In the genomic region with DNA sequence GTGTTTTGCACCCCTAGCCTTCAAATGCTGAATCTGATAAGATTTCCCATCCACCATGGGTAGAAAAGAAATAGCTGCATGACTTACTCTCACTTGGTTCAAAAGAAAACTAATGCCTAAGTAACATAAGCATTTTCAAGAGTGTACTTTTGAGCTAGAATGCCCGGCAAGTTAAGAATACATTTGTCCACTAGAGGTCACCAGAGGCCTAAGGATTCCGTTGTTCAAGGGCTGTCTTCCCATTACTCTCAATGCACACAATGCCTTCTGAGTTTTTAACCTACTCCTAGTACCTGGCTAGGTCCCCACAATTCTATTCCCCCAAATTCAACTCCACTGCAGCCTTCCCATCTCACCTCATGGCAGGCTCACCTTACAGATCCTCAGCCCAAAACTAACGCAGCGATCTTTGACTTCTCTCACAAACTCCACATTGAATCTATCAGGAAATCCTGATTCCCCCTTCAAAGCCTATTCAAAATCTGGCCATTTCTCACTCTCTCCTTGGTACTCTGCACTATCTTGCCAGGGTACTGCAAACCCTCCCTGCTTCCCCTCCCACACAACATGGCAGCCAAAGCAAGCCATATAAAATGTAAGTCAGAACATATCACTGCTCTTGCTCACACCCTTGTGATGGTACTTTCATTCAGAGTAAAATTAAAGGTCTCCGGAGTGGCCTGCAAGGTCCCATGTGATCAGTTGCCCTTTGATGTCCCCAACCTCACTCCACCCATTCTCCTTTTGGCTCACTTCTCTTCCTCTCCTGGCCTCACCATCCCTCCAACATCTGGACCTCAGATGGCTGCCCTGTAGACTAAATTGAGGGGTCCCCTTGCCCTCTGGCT, we compare ENCODE assay signal across 8 cellular contexts. TPM values are rescaled to one million over a fixed set of nuclear protein-coding genes. Genes with fewer than 3 reads are reported as not detected.
DNase-seq lines count a peak whose midpoint lies in the region; ATAC-seq, FAIRE-seq and TF ChIP-seq lines count a peak whose summit lies in the region.

No MANE protein-coding gene starts in this region.

- peak; percentile 51 for DNase-seq in GM12864 (ENCODE audit: low read depth)
- peak; percentile 3 for DNase-seq in GOT3 (lab: John Stamatoyannopoulos, UW)
- peak; percentile 89 for DNase-seq in Karpas-422
- DNase-seq in frontal cortex (ENCODE audit: low spot score in 2 of 2) = peak in 1 of 2 donors; percentile 46
- DNase-seq in pancreas = peak in 3 of 6 donors; percentile 28 to 59 (median 35)
- DNase-seq in 8988T = no peak

- FAIRE-seq in frontal cortex (lab: Jason Lieb, UNC) (peak; percentile 30), pancreas (lab: Jason Lieb, UNC) (no peak)

- H3K9ac ChIP-seq in Karpas-422 (ENCODE audit: low read length) (no peak overlapping the region), OCI-LY3 (ENCODE audit: low read length) (no peak overlapping the region)

- H3K4me3 ChIP-seq in GM12864 (ENCODE audit: low read depth, low read length) (no peak overlapping the region), Karpas-422 (ENCODE audit: low read length) (no peak overlapping the region), OCI-LY3 (ENCODE audit: low read length) (no peak overlapping the region), pancreas (no peak overlapping the region)

- H3K9me3 ChIP-seq in Karpas-422 (ENCODE audit: low read length) (no peaks in the 10 kb centered on the region), OCI-LY3 (ENCODE audit: insufficient read depth, low read length) (no peaks in the 10 kb centered on the region), pancreas (no peaks in the 10 kb centered on the region)

- TF ChIP-seq CTCF in GM12864 (IDR thresholded peaks at IDR 0.05; ENCODE audit: low read depth, low read length, missing control alignments) (peak; percentile 75), OCI-LY3 (IDR thresholded peaks at IDR 0.05; ENCODE audit: low read depth, low read length) (peak; percentile 65), pancreas (IDR thresholded peaks at IDR 0.05) (peak; percentile 51 to 74 (median 69))

- H3K9me3 Mint-ChIP-seq in activated T-helper 17 cell treated with anti-CD3 and anti-CD28 coated beads, Interleukin-2, amount 50 U/mL, for 72 hours = no peaks in the 10 kb centered on the region

- H3K4me2 ChIP-seq in Karpas-422 (ENCODE audit: low read depth, low read length, poor library complexity, severe bottlenecking) (no peak overlapping the region), OCI-LY3 (ENCODE audit: low read length) (no peak overlapping the region)

- peaks cover 21% of the 10 kb centered on the region for H3K36me3 Mint-ChIP-seq in activated T-helper 17 cell treated with anti-CD3 and anti-CD28 coated beads, Interleukin-2, amount 50 U/mL, for 72 hours (ENCODE audit: low read depth)

- H3K27ac ChIP-seq in Karpas-422 (ENCODE audit: low read length) = no peak overlapping the region
- no peak overlapping the region for H3K27ac ChIP-seq in OCI-LY3 (ENCODE audit: low read length)
- H3K27ac ChIP-seq in pancreas = no peak overlapping the region

- H3K4me3 Mint-ChIP-seq in activated T-helper 17 cell treated with anti-CD3 and anti-CD28 coated beads, Interleukin-2, amount 50 U/mL, for 72 hours = no peak overlapping the region

- H2AFZ ChIP-seq in Karpas-422 (ENCODE audit: low read length) (no peak overlapping the region), OCI-LY3 (ENCODE audit: low read depth, low read length) (no peak overlapping the region)

- ATAC-seq in activated T-helper 17 cell treated with anti-CD3 and anti-CD28 coated beads, Interleukin-2, amount 50 U/mL, for 72 hours (replicated peaks) = peak; percentile 76
- ATAC-seq in pancreas = peak; percentile 70 to 98 (median 94)

- peaks cover 12% of the 10 kb centered on the region for H3K4me1 Mint-ChIP-seq in activated T-helper 17 cell treated with anti-CD3 and anti-CD28 coated beads, Interleukin-2, amount 50 U/mL, for 72 hours

- H4K20me1 ChIP-seq in Karpas-422 (ENCODE audit: insufficient read depth, low read depth, low read length) = no peaks in the 10 kb centered on the region
- H4K20me1 ChIP-seq in OCI-LY3 (ENCODE audit: insufficient read depth, low read length) = no peaks in the 10 kb centered on the region

- H3K79me2 ChIP-seq in Karpas-422 (ENCODE audit: low read length) (peaks cover 38% of the 10 kb centered on the region), OCI-LY3 (ENCODE audit: low read length) (no peaks in the 10 kb centered on the region)

- no peaks in the 10 kb centered on the region for H3K9me2 ChIP-seq in Karpas-422 (replicated peaks; ENCODE audit: insufficient read depth, low read length)

- no peaks in the 10 kb centered on the region for H3K4me1 ChIP-seq in Karpas-422 (ENCODE audit: low read length)
- no peaks in the 10 kb centered on the region for H3K4me1 ChIP-seq in OCI-LY3 (ENCODE audit: low read length)
- H3K4me1 ChIP-seq in pancreas = no peaks in the 10 kb centered on the region

- no peaks in the 10 kb centered on the region for H3K27me3 Mint-ChIP-seq in activated T-helper 17 cell treated with anti-CD3 and anti-CD28 coated beads, Interleukin-2, amount 50 U/mL, for 72 hours

- 42 to 43% methylated on average over 5 of the region's 5 CpGs for WGBS in pancreas, 2 donors

- intact Hi-C loops in pancreas (cut with DNase I) = loop anchor here in 2 of 3 donors (10.0 kb wide), 2 partner anchors 198 to 208 kb away; no protein-coding TSS in a partner anchor

- no peak overlapping the region for H3K27ac Mint-ChIP-seq in activated T-helper 17 cell treated with anti-CD3 and anti-CD28 coated beads, Interleukin-2, amount 50 U/mL, for 72 hours

- H3K27me3 ChIP-seq in Karpas-422 (ENCODE audit: low read length) = no peaks in the 10 kb centered on the region
- no peaks in the 10 kb centered on the region for H3K27me3 ChIP-seq in OCI-LY3 (ENCODE audit: low read depth, low read length)
- no peaks in the 10 kb centered on the region for H3K27me3 ChIP-seq in pancreas

- H3K36me3 ChIP-seq in Karpas-422 (ENCODE audit: insufficient read depth, low read length) (peaks cover 75% of the 10 kb centered on the region), OCI-LY3 (replicated peaks; ENCODE audit: low read depth, low read length) (peaks cover 4% of the 10 kb centered on the region), pancreas (no peaks in the 10 kb centered on the region)

RNA-seq across cellular contexts. Expression of gene OXCT1, which starts 13.4 kb away (rescaled TPM):
- total RNA-seq in Karpas-422 (2014; rRNA removed; shearing (Covaris generic); ENCODE audit: low replicate concordance) = 62.8 and 81.3 TPM in 2 replicates
- total RNA-seq in activated T-helper 17 cell treated with anti-CD3 and anti-CD28 coated beads, Interleukin-2, amount 50 U/mL, for 72 hours = 10 to 100 TPM; 49.9 to 74.4 TPM
- total RNA-seq in frontal cortex (70.5 TPM), pancreas (1 to 10 TPM; 1.8 to 5.4 (median 3.0) TPM)
- 1 to 10 TPM; 2.1 to 8.2 TPM for polyA plus RNA-seq in pancreas

RNA-seq across cellular contexts. Expression of gene RIMOC1, which starts 47.3 kb away (rescaled TPM):
- 14.0 and 42.9 TPM in 2 replicates for total RNA-seq in Karpas-422 (2014; rRNA removed; shearing (Covaris generic); ENCODE audit: low replicate concordance)
- total RNA-seq in activated T-helper 17 cell treated with anti-CD3 and anti-CD28 coated beads, Interleukin-2, amount 50 U/mL, for 72 hours = 10 to 100 TPM; 29.7 to 32.7 TPM
- total RNA-seq in frontal cortex (27.3 TPM), pancreas (10 to 100 TPM in 4 of 6 donors, 1 to 10 TPM in 2; 5.8 to 14.7 (median 11.7) TPM)
- polyA plus RNA-seq in pancreas = 1 to 10 TPM; 2.4 to 4.2 TPM
